Comparison of ENCODE assay signal across 1 cellular context in genomic region chr3:38454884-38455638, GRCh38.
TF ChIP-seq lines count a peak whose summit lies in the region.

No MANE protein-coding gene starts in this region.

TF ChIP-seq in H1, 55 proteins besides CTCF, POLR2A, EP300 and RAD21 (continued from another document):
- TF ChIP-seq CHD7 (IDR thresholded peaks at IDR 0.05; ENCODE audit: insufficient replicate concordance, low read length) (no peak), HDAC2 (IDR thresholded peaks at IDR 0.05; ENCODE audit: borderline replicate concordance in 1 of 2, low read depth in 2 of 2, low read length in 2 of 2) (peak in 1 of 2 experiments; percentile 4; a peak in 1 of 4 replicates), TCF12 (IDR thresholded peaks at IDR 0.05; ENCODE audit: low read depth, low read length) (no peak), SIN3A (conservative IDR thresholded peaks at IDR 0.05 in 1 of 2, IDR thresholded peaks at IDR 0.05 in 1 of 2; ENCODE audit: low read depth in 1 of 2, low read length in 2 of 2) (peak; percentile 21 to 54; a peak in 2 of 4 replicates), CBX5 (IDR thresholded peaks at IDR 0.05; ENCODE audit: low read depth, low read length) (no peak), ATF3 (IDR thresholded peaks at IDR 0.05; ENCODE audit: insufficient read depth, low read depth, low read length) (no peak), ATF2 (IDR thresholded peaks at IDR 0.05; ENCODE audit: low read length) (no peak; the same call in 1 of the 2 replicates), SIX5 (IDR thresholded peaks at IDR 0.05; ENCODE audit: low read depth, low read length) (no peak), E2F6 (IDR thresholded peaks at IDR 0.05) (peak; percentile 25; the same call in 1 of the 2 replicates), RBBP5 (IDR thresholded peaks at IDR 0.05; ENCODE audit: borderline replicate concordance, low read depth, low read length) (no peak), POLR2AphosphoS5 (IDR thresholded peaks at IDR 0.05; ENCODE audit: low read depth, low read length) (peak; percentile 63), GTF2F1 (IDR thresholded peaks at IDR 0.05; ENCODE audit: borderline replicate concordance, low read depth, low read length) (no peak), JUND (IDR thresholded peaks at IDR 0.05; ENCODE audit: low read length) (no peak), SP4 (IDR thresholded peaks at IDR 0.05; ENCODE audit: low read length) (0 out of 2 replicates have a peak, but pooled peaks have one; percentile 21), ASH2L (IDR thresholded peaks at IDR 0.05; ENCODE audit: low read length) (no peak), SP1 (IDR thresholded peaks at IDR 0.05; ENCODE audit: low read depth, low read length) (0 out of 2 replicates have a peak, but pooled peaks have one; percentile 41), BACH1 (IDR thresholded peaks at IDR 0.05; ENCODE audit: low read length) (no peak), SUZ12 (IDR thresholded peaks at IDR 0.05; ENCODE audit: low read length) (no peak), NRF1 (IDR thresholded peaks at IDR 0.05; ENCODE audit: low read depth, low read length) (0 out of 2 replicates have a peak, but pooled peaks have one; percentile 5), CTBP2 (IDR thresholded peaks at IDR 0.05; ENCODE audit: borderline replicate concordance, insufficient read depth, insufficient read length, low read length) (no peak), HDAC6 (IDR thresholded peaks at IDR 0.05; ENCODE audit: low read depth, low read length) (no peak), TEAD4 (IDR thresholded peaks at IDR 0.05; ENCODE audit: low read depth, low read length) (no peak), TAF7 (optimal IDR thresholded peaks at IDR 0.05; ENCODE audit: borderline replicate concordance, low read depth, low read length) (peak; percentile 36), EGR1 (IDR thresholded peaks at IDR 0.05; ENCODE audit: borderline replicate concordance, low read depth, low read length) (peak; percentile 92), TBP (IDR thresholded peaks at IDR 0.05; ENCODE audit: low read depth, low read length) (peak; percentile 63; the same call in 1 of the 2 replicates), ZNF274 (IDR thresholded peaks at IDR 0.05; ENCODE audit: borderline replicate concordance, extremely low read depth, low read length) (no peak), YY1 (IDR thresholded peaks at IDR 0.05; ENCODE audit: low read depth, low read length) (no peak), CREB1 (IDR thresholded peaks at IDR 0.05) (no peak), KDM5A (IDR thresholded peaks at IDR 0.05; ENCODE audit: low read length) (no peak), MAX (IDR thresholded peaks at IDR 0.05) (peak; percentile 62), KDM4A (IDR thresholded peaks at IDR 0.05; ENCODE audit: low read depth, low read length, severe bottlenecking) (peak; percentile 8), MAFK (IDR thresholded peaks at IDR 0.05; ENCODE audit: low read depth, low read length) (no peak), PHF8 (conservative IDR thresholded peaks at IDR 0.05; ENCODE audit: low read depth, low read length) (peak; percentile 84), SAP30 (IDR thresholded peaks at IDR 0.05; ENCODE audit: insufficient read depth, insufficient replicate concordance, low read length) (no peak), EZH2 (IDR thresholded peaks at IDR 0.05; ENCODE audit: low read depth, low read length, severe bottlenecking) (no peak), NANOG (IDR thresholded peaks at IDR 0.05; ENCODE audit: insufficient read depth, low read depth, low read length, poor library complexity, severe bottlenecking) (no peak), RNF2 (IDR thresholded peaks at IDR 0.05; ENCODE audit: borderline replicate concordance, low read depth, low read length, missing control alignments, poor library complexity, severe bottlenecking) (no peak), CHD1 (IDR thresholded peaks at IDR 0.05; ENCODE audit: low read depth, low read length) (no peak), POU5F1 (IDR thresholded peaks at IDR 0.05; ENCODE audit: low read depth, low read length) (no peak), CHD2 (IDR thresholded peaks at IDR 0.05; ENCODE audit: low read length) (no peak; the same call in 1 of the 2 replicates), SIRT6 (IDR thresholded peaks at IDR 0.05; ENCODE audit: low read length) (no peak), BCL11A (IDR thresholded peaks at IDR 0.05; ENCODE audit: low read depth in 2 of 2, low read length in 2 of 2) (no peak), CBX8 (IDR thresholded peaks at IDR 0.05; ENCODE audit: borderline replicate concordance, low read depth, low read length) (no peak), SP2 (IDR thresholded peaks at IDR 0.05; ENCODE audit: low read length) (no peak), JUN (IDR thresholded peaks at IDR 0.05; ENCODE audit: low read depth, low read length) (no peak), BRCA1 (IDR thresholded peaks at IDR 0.05; ENCODE audit: low read depth, low read length) (no peak), GABPA (IDR thresholded peaks at IDR 0.05; ENCODE audit: borderline replicate concordance, insufficient read depth, low read length) (no peak), CEBPB (IDR thresholded peaks at IDR 0.05; ENCODE audit: low read depth, low read length) (no peak), USF2 (IDR thresholded peaks at IDR 0.05; ENCODE audit: low read length) (no peak)
TF ChIP-seq in H1: peak in this region for 14.
